ENCODE assay signal across 16 cellular contexts in genomic region chr10:100817268-100817839, GRCh38.
DNase-seq lines count a peak whose midpoint lies in the region; FAIRE-seq and TF ChIP-seq lines count a peak whose summit lies in the region.
"Had no signal": no experiment of that assay in that cellular context is flagged by ENCODE, and none has a peak within 500 bp of the region (broad histone marks: within the 10 kb centered on the region; RNA-seq: fewer than 3 reads in every experiment).

No MANE protein-coding gene starts in this region.

- peaks cover 26% of the 10 kb centered on the region for H3K27me3 ChIP-seq in bronchial epithelial cell (ENCODE audit: control insufficient read depth, insufficient read depth, low read length)

- H3K9me3 ChIP-seq in HEK293 (ENCODE audit: control insufficient read depth, insufficient read depth, low read depth, low read length): no peaks in the 10 kb centered on the region

- no peak for FAIRE-seq in bronchial epithelial cell (lab: Jason Lieb, UNC)
- FAIRE-seq: colon had no signal

- no peaks in the 10 kb centered on the region for H3K9me3 Mint-ChIP-seq in progenitor cell of endocrine pancreas (ENCODE audit: low read depth)
- H3K9me3 Mint-ChIP-seq: activated CD4-positive, alpha-beta T cell treated with anti-CD3 and anti-CD28 coated beads, Interleukin-2, amount 10 ng/mL, durations not matched to agents 24 days and 14 days; activated T-cell treated with anti-CD3 and anti-CD28 coated beads, Interleukin-2, amount 50 U/mL, for 72 hours had no signal

- H3K27ac ChIP-seq in HEK293 (ENCODE audit: extremely low read depth, low read depth, low read length): no peak overlapping the region

- POLR2A ChIA-PET in HEK293 (lab: Yijun Ruan, JAX): no interaction called here

- TF ChIP-seq CTCF in HEK293 (tag by site-specific recombination; IDR thresholded peaks at IDR 0.05) (no peak), bronchial epithelial cell (IDR thresholded peaks at IDR 0.05; ENCODE audit: insufficient read depth, low read length, severe bottlenecking) (peak; percentile 7), progenitor cell of endocrine pancreas (IDR thresholded peaks at IDR 0.05; ENCODE audit: unreplicated experiment) (peak; percentile 70)

- no peaks in the 10 kb centered on the region for H3K4me1 ChIP-seq in HEK293 (ENCODE audit: control insufficient read depth, insufficient read depth, low read length)

- no peak overlapping the region for H3K4me3 Mint-ChIP-seq in progenitor cell of endocrine pancreas (ENCODE audit: low read depth)
- H3K4me3 Mint-ChIP-seq: activated CD4-positive, alpha-beta T cell treated with anti-CD3 and anti-CD28 coated beads, Interleukin-2, amount 10 ng/mL, durations not matched to agents 24 days and 14 days; activated T-cell treated with anti-CD3 and anti-CD28 coated beads, Interleukin-2, amount 50 U/mL, for 72 hours had no signal

- no peaks in the 10 kb centered on the region for H3K4me1 Mint-ChIP-seq in progenitor cell of endocrine pancreas (ENCODE audit: low read depth)
- H3K4me1 Mint-ChIP-seq: activated CD4-positive, alpha-beta T cell treated with anti-CD3 and anti-CD28 coated beads, Interleukin-2, amount 10 ng/mL, durations not matched to agents 24 days and 14 days had no signal

- H3K4me3 ChIP-seq in HEK293 (ENCODE audit: low read depth, low read length) (no peak overlapping the region), bronchial epithelial cell (ENCODE audit: low read depth, low read length) (no peak overlapping the region)
- H3K4me3 ChIP-seq: lung had no signal

- peaks cover 88% of the 10 kb centered on the region for H3K27me3 Mint-ChIP-seq in progenitor cell of endocrine pancreas

- no peak overlapping the region for H3K27ac Mint-ChIP-seq in progenitor cell of endocrine pancreas
- H3K27ac Mint-ChIP-seq: activated CD4-positive, alpha-beta T cell treated with anti-CD3 and anti-CD28 coated beads, Interleukin-2, amount 10 ng/mL, durations not matched to agents 24 days and 14 days; activated T-cell treated with anti-CD3 and anti-CD28 coated beads, Interleukin-2, amount 50 U/mL, for 72 hours had no signal

- CTCF ChIA-PET in HEK293 (lab: Yijun Ruan, JAX): interaction anchor here (0.7 to 4.9 kb wide), 9 partner anchors 15 to 255 kb away, joined by 3 to 35 read pairs (median 4); no protein-coding TSS in a partner anchor

- H3K36me3 ChIP-seq in HEK293 (ENCODE audit: control insufficient read depth in 2 of 2, insufficient read depth in 1 of 2, low read length in 2 of 2): no peaks in the 10 kb centered on the region
- no peaks in the 10 kb centered on the region for H3K36me3 ChIP-seq in bronchial epithelial cell (ENCODE audit: control insufficient read depth, insufficient read depth, low read length)

- no peaks in the 10 kb centered on the region for H3K36me3 Mint-ChIP-seq in progenitor cell of endocrine pancreas (ENCODE audit: insufficient read depth)

- DNase-seq in NCI-H748 (lab: John Stamatoyannopoulos, UW; ENCODE audit: unreplicated experiment) (peak; percentile 20), NCI-H748 treated with DMSO at 0.1 percent for 48 hours (lab: John Stamatoyannopoulos, UW) (no peak), bronchial epithelial cell (ENCODE audit: low read depth) (no peak), progenitor cell of endocrine pancreas (ENCODE audit: low spot score, unreplicated experiment) (no peak), DMS79 (lab: John Stamatoyannopoulos, UW) (no peak), NOMO-1 treated with DMSO at 0.1 percent for 48 hours (lab: John Stamatoyannopoulos, UW; ENCODE audit: unreplicated experiment) (no peak)
- DNase-seq in activated naive CD4-positive, alpha-beta T cell treated with anti-CD3 and anti-CD28 coated beads, Interleukin-2, amount 50 U/mL, for 16 hours: no peak
- DNase-seq: activated CD4-positive, alpha-beta T cell treated with anti-CD3 and anti-CD28 coated beads, Interleukin-2, amount 10 ng/mL, durations not matched to agents 24 days and 14 days; activated T-cell treated with anti-CD3 and anti-CD28 coated beads, Interleukin-2, amount 50 U/mL, for 72 hours; COR-L47; hypothalamus; NCI-H1417 treated with DMSO at 0.1 percent for 48 hours; stimulated activated naive CD8-positive, alpha-beta T cell treated with anti-CD3 and anti-CD28 coated beads, Interleukin-15, Interleukin-2, amounts not matched to agents 100 U/mL and 50 U/mL, for 24 hours had no signal

TF ChIP-seq in HEK293, 187 proteins besides CTCF, POLR2A, EP300 and RAD21 (continues in another document):
- no peak for TF ChIP-seq ZNF26 (tag by site-specific recombination; IDR thresholded peaks at IDR 0.05)
- TF ChIP-seq ZNF280C (tag by site-specific recombination; IDR thresholded peaks at IDR 0.05): no peak
- TF ChIP-seq HOXC10 (CRISPR knock-in tag; IDR thresholded peaks at IDR 0.05): no peak
- no peak for TF ChIP-seq ZNF112 (tag by site-specific recombination; IDR thresholded peaks at IDR 0.05)
- peak; percentile 35; the same call in 1 of the 2 replicates for TF ChIP-seq GLIS1 (tag by site-specific recombination; IDR thresholded peaks at IDR 0.05)
- no peak for TF ChIP-seq ZNF223 (tag by site-specific recombination; IDR thresholded peaks at IDR 0.05)
- no peak for TF ChIP-seq ZNF174 (tag by site-specific recombination; IDR thresholded peaks at IDR 0.05)
- TF ChIP-seq ZNF514 (tag by site-specific recombination; IDR thresholded peaks at IDR 0.05): no peak
- peak; percentile 38; the same call in 1 of the 2 replicates for TF ChIP-seq SCRT1 (tag by site-specific recombination; IDR thresholded peaks at IDR 0.05; ENCODE audit: borderline replicate concordance)
- no peak for TF ChIP-seq ZNF777 (tag by site-specific recombination; IDR thresholded peaks at IDR 0.05; ENCODE audit: borderline replicate concordance)
- TF ChIP-seq ZNF239 (tag by site-specific recombination; IDR thresholded peaks at IDR 0.05): no peak
- no peak for TF ChIP-seq ZNF585B (tag by site-specific recombination; IDR thresholded peaks at IDR 0.05)
- TF ChIP-seq ZNF37A (tag by site-specific recombination; IDR thresholded peaks at IDR 0.05): no peak
- TF ChIP-seq ZNF169 (tag by site-specific recombination; IDR thresholded peaks at IDR 0.05): no peak
- TF ChIP-seq ZNF704 (tag by site-specific recombination; IDR thresholded peaks at IDR 0.05): no peak
- TF ChIP-seq KLF1 (tag by site-specific recombination; IDR thresholded peaks at IDR 0.05): no peak
- TF ChIP-seq TRIM28 (IDR thresholded peaks at IDR 0.05; ENCODE audit: borderline replicate concordance, low read length): no peak
- TF ChIP-seq ZNF654 (tag by site-specific recombination; IDR thresholded peaks at IDR 0.05; ENCODE audit: low read depth): peak; percentile 65
- no peak for TF ChIP-seq KLF16 (tag by site-specific recombination; IDR thresholded peaks at IDR 0.05)
- TF ChIP-seq ZNF549 (tag by site-specific recombination; IDR thresholded peaks at IDR 0.05): no peak
- no peak for TF ChIP-seq HOXD13 (CRISPR knock-in tag; IDR thresholded peaks at IDR 0.05; ENCODE audit: borderline replicate concordance)
- TF ChIP-seq ZSCAN18 (tag by site-specific recombination; IDR thresholded peaks at IDR 0.05): no peak
